12 cellular contexts compared by ENCODE assay signal in the genomic region with DNA sequence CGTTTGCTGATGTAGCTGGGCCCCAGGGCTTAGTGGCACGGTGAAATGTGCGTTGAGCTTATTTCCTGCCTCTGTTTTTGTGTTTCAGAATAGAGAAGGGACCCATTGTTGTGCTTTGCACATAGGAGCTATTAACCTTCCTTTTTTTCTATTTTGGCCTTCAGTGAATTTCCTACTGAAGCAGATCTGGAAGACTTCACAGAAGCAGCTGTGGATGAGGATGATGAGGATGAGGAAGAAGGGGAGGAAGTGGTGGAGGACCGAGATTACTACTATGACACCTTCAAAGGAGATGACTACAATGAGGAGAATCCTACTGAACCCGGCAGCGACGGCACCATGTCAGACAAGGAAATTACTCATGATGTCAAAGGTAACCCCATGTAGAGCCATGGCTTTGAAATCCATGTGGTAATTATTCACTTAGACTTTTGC. TPM values are rescaled to one million over a fixed set of nuclear protein-coding genes. Genes with fewer than 3 reads are reported as not detected.
DNase-seq lines count a peak whose midpoint lies in the region; ATAC-seq, FAIRE-seq and TF ChIP-seq lines count a peak whose summit lies in the region.
"Had no signal": no experiment of that assay in that cellular context is flagged by ENCODE, and none has a peak within 500 bp of the region (broad histone marks: within the 10 kb centered on the region; RNA-seq: fewer than 3 reads in every experiment).

No MANE protein-coding gene starts in this region.

- CTCF ChIA-PET in CD4-positive, alpha-beta memory T cell (lab: Charles Lee; ENCODE audit: partially characterized antibody): interaction anchor here (0.7 to 3.1 kb wide), 5 partner anchors 9 to 337 kb away, joined by 3 to 26 read pairs (median 3); no protein-coding TSS in a partner anchor
- CTCF ChIA-PET in OCI-LY7 (lab: Charles Lee; ENCODE audit: unreplicated experiment): interaction anchor here (1.1 kb wide), 1 partner anchor 24 kb away, joined by 3 read pairs; no protein-coding TSS in a partner anchor
- CTCF ChIA-PET in mammary epithelial cell (lab: Charles Lee; ENCODE audit: low non-redundant PET): no interaction called here

- no peak overlapping the region for H2AFZ ChIP-seq in OCI-LY7 (ENCODE audit: low read length)
- H2AFZ ChIP-seq in mammary epithelial cell (ENCODE audit: low read depth, low read length): no peak overlapping the region

- TF ChIP-seq POLR2A in H54 (IDR thresholded peaks at IDR 0.05; ENCODE audit: low read depth, low read length): no peak

- peaks cover 28 to 30% of the 10 kb centered on the region in 2 donors for H3K36me3 Mint-ChIP-seq in CD4-positive, alpha-beta memory T cell

- H3K4me1 Mint-ChIP-seq in CD4-positive, alpha-beta memory T cell: peaks cover 31 to 45% (median 39%) of the 10 kb centered on the region in 4 donors

- H3K27me3 Mint-ChIP-seq in CD4-positive, alpha-beta memory T cell: no peaks in the 10 kb centered on the region

- peaks cover 0 to 1% (median 0%) of the 10 kb centered on the region in 8 donors for H3K9me3 Mint-ChIP-seq in CD4-positive, alpha-beta memory T cell
- H3K9me3 Mint-ChIP-seq: activated T-helper 2 cell treated with anti-CD3 and anti-CD28 coated beads, Interferon-gamma antibody, Interleukin-2, Interleukin-4, amounts not matched to agents 10 μg/mL and 5 μg/mL and 100 μg/mL, durations not matched to agents 14 hours and 24 hours and 36 hours had no signal

- no peaks in the 10 kb centered on the region for H3K9me3 ChIP-seq in CD4-positive, alpha-beta memory T cell (ENCODE audit: control insufficient read depth in 1 of 2, low read length in 2 of 2)
- H3K9me3 ChIP-seq in OCI-LY7 (ENCODE audit: low read length) (no peaks in the 10 kb centered on the region), mammary epithelial cell (replicated peaks; ENCODE audit: insufficient read depth, low read length) (no peaks in the 10 kb centered on the region)

- H3K27ac ChIP-seq in CD4-positive, alpha-beta memory T cell (ENCODE audit: low read depth, low read length): no peak overlapping the region
- peak overlapping the region; percentile 51 for H3K27ac ChIP-seq in OCI-LY7 (ENCODE audit: low read depth, low read length, poor library complexity, severe bottlenecking)
- H3K27ac ChIP-seq in mammary epithelial cell (ENCODE audit: insufficient read depth, low read depth, low read length): no peak overlapping the region

- no peak overlapping the region for H3K4me3 ChIP-seq in CD4-positive, alpha-beta memory T cell (ENCODE audit: low read length in 2 of 2)
- H3K4me3 ChIP-seq in OCI-LY7 (ENCODE audit: low read depth, low read length, poor library complexity, severe bottlenecking) (no peak overlapping the region), mammary epithelial cell (replicated peaks in 1 of 3; ENCODE audit: insufficient read depth in 1 of 3, low read depth in 2 of 3, low read length in 3 of 3) (no peak overlapping the region)
- H3K4me3 ChIP-seq: skin epidermis had no signal

- H3K27ac Mint-ChIP-seq in CD4-positive, alpha-beta memory T cell: peak overlapping the region in 2 of 7 donors; percentile 8 to 36

- H3K27me3 ChIP-seq in CD4-positive, alpha-beta memory T cell (ENCODE audit: insufficient read depth, low read length): no peaks in the 10 kb centered on the region
- no peaks in the 10 kb centered on the region for H3K27me3 ChIP-seq in mammary epithelial cell (ENCODE audit: insufficient read depth, low read length)

- WGBS in mammary epithelial cell (ENCODE audit: low coverage, missing lambda C conversion rate): 57% methylated on average over 7 of the region's 7 CpGs

- no peak overlapping the region for H3K9ac ChIP-seq in mammary epithelial cell (ENCODE audit: insufficient read depth, low read length)

- peaks cover 40% of the 10 kb centered on the region for H3K4me1 ChIP-seq in CD4-positive, alpha-beta memory T cell (ENCODE audit: insufficient read depth, low read length)
- peaks cover 55% of the 10 kb centered on the region for H3K4me1 ChIP-seq in OCI-LY7 (ENCODE audit: insufficient read depth, low read length, poor library complexity, severe bottlenecking)
- H3K4me1 ChIP-seq in mammary epithelial cell (ENCODE audit: insufficient read depth, low read length): peaks cover 40% of the 10 kb centered on the region

- dilution Hi-C loops in mammary epithelial cell (cut with HindIII; ENCODE audit: low sequenced_read_pairs): no loop called here

- DNase-seq in CD4-positive, alpha-beta memory T cell: no peak
- DNase-seq in OCI-LY7 (ENCODE audit: low spot score) (peak; percentile 41), mammary epithelial cell (peak; percentile 12), sciatic nerve (ENCODE audit: low spot score) (no peak), RCC 7860 (ENCODE audit: low spot score) (no peak), H54 (ENCODE audit: insufficient read length, low spot score) (no peak)
- DNase-seq: NCI-H1105 treated with DMSO at 0.1 percent for 48 hours, NCI-H774 had no signal

- TF ChIP-seq CTCF in OCI-LY7 (conservative IDR thresholded peaks at IDR 0.05; ENCODE audit: low read length) (no peak), mammary epithelial cell (conservative IDR thresholded peaks at IDR 0.05 in 1 of 2, IDR thresholded peaks at IDR 0.05 in 1 of 2; ENCODE audit: extremely low read depth in 1 of 2, insufficient read depth in 1 of 2, low read depth in 1 of 2, low read length in 2 of 2) (no peak)

- no peaks in the 10 kb centered on the region for H3K36me3 ChIP-seq in CD4-positive, alpha-beta memory T cell (ENCODE audit: insufficient read depth, low read length)
- peaks cover 83% of the 10 kb centered on the region for H3K36me3 ChIP-seq in OCI-LY7 (ENCODE audit: insufficient read depth, low read length)
- H3K36me3 ChIP-seq in mammary epithelial cell (ENCODE audit: insufficient read depth, low read length): peaks cover 31% of the 10 kb centered on the region

- H3K4me3 Mint-ChIP-seq in CD4-positive, alpha-beta memory T cell: peak overlapping the region in 5 of 8 donors; percentile 3 to 34 (median 6)

- H3K4me2 ChIP-seq in OCI-LY7 (ENCODE audit: low read length): peak overlapping the region; percentile 47
- no peak overlapping the region for H3K4me2 ChIP-seq in mammary epithelial cell (ENCODE audit: insufficient read depth, low read depth, low read length)

- BruUV-seq in OCI-LY7 (replicated peaks; lab: Mats Ljungman, UMichigan) (no TSS peak), mammary epithelial cell (replicated peaks; lab: Mats Ljungman, UMichigan) (no TSS peak)

- FAIRE-seq in RCC 7860 (lab: Jason Lieb, UNC): no peak
- FAIRE-seq in H54 (lab: Jason Lieb, UNC): no peak

- peaks cover 35% of the 10 kb centered on the region for H3K79me2 ChIP-seq in OCI-LY7 (ENCODE audit: insufficient read depth, low read depth, low read length)
- H3K79me2 ChIP-seq in mammary epithelial cell (ENCODE audit: insufficient read depth, low read length): peaks cover 52% of the 10 kb centered on the region

- H4K20me1 ChIP-seq in OCI-LY7 (ENCODE audit: insufficient read depth, low read length) (no peaks in the 10 kb centered on the region), mammary epithelial cell (ENCODE audit: insufficient read depth, low read length) (no peaks in the 10 kb centered on the region)

- intact Hi-C loops in CD4-positive, alpha-beta memory T cell (cut with micrococcal nuclease): no loop called here
- intact Hi-C loops in OCI-LY7 (cut with micrococcal nuclease; ENCODE audit: unreplicated experiment): no loop called here
- intact Hi-C loops in mammary epithelial cell (cut with micrococcal nuclease): no loop called here
- intact Hi-C loops in sciatic nerve (cut with DNase I): no loop called here

- in situ Hi-C loops in mammary epithelial cell (cut with MboI; ENCODE audit: low sequenced_read_pairs in 2 of 2): no loop called here

- ATAC-seq in sciatic nerve (peak; percentile 40), GM18873 (IDR thresholded peaks at IDR 0.05; ENCODE audit: low FRiP score, unreplicated experiment) (no peak), HG02981 (IDR thresholded peaks at IDR 0.05; ENCODE audit: unreplicated experiment) (no peak)

- POLR2A ChIA-PET in CD4-positive, alpha-beta memory T cell (lab: Charles Lee; ENCODE audit: partially characterized antibody): interaction anchor here (1.7 kb wide), 1 partner anchor 119 kb away, joined by 7 read pairs; a partner anchor contains a TSS
- POLR2A ChIA-PET in OCI-LY7 (lab: Charles Lee): interaction anchor here (0.6 to 6.0 kb wide), 13 partner anchors 9 to 200 kb away, joined by 3 to 43 read pairs (median 3); no protein-coding TSS in a partner anchor

- no peaks in the 10 kb centered on the region for H3K9me2 ChIP-seq in OCI-LY7 (ENCODE audit: insufficient read depth, low read length)

RNA-seq across cellular contexts. Expression of a gene that starts 37.4 kb away (rescaled TPM):
- under 1 TPM; 0.72 to 0.79 TPM for total RNA-seq in CD4-positive, alpha-beta memory T cell
- under 1 TPM in 1 of 2 donors, not detected in 1; 0.47 TPM for polyA plus RNA-seq in CD4-positive, alpha-beta memory T cell
- total RNA-seq in OCI-LY7 (2014; rRNA removed; shearing (Covaris generic)): 110 and 135 TPM in 2 replicates
- total RNA-seq in OCI-LY7 (2022) (98.0 and 109 TPM in 2 replicates), mammary epithelial cell (10 to 100 TPM; 83.9 to 87.0 TPM), sciatic nerve (2.8 TPM)
- polyA plus RNA-seq in mammary epithelial cell: 72.9 TPM
- 59.8 TPM for polyA minus RNA-seq in mammary epithelial cell

RNA-seq across cellular contexts. Expression of a gene that starts 52.5 kb away (rescaled TPM):
- 10 to 100 TPM; 58.7 to 65.3 TPM for total RNA-seq in CD4-positive, alpha-beta memory T cell
- polyA plus RNA-seq in CD4-positive, alpha-beta memory T cell: 10 to 100 TPM; 33.0 to 42.0 TPM
- 144 and 147 TPM in 2 replicates for total RNA-seq in OCI-LY7 (2014; rRNA removed; shearing (Covaris generic))
- total RNA-seq in OCI-LY7 (2022) (279 and 284 TPM in 2 replicates), mammary epithelial cell (100 to 1,000 TPM; 348 to 450 TPM), sciatic nerve (222 TPM)
- 319 TPM for polyA plus RNA-seq in mammary epithelial cell
- polyA minus RNA-seq in mammary epithelial cell: 177 TPM

Comparison
In these comparisons a context has a peak if more than half of its experiments do, and no peak if none do; other contexts are left out.
1. DNase-seq: peak in OCI-LY7 (single experiment) and mammary epithelial cell (single experiment); none in CD4-positive, alpha-beta memory T cell (0 of 5), sciatic nerve (single experiment), RCC 7860 (single experiment) and H54 (single experiment).
2. RNA of a gene that starts 37.4 kb away (total RNA-seq): 98.0 to 135 TPM in OCI-LY7 and 83.9 to 87.0 TPM in mammary epithelial cell; 2.8 TPM in sciatic nerve (single experiment) and 0.72 to 0.79 TPM in CD4-positive, alpha-beta memory T cell; every median in the first group is over 10 times any median in the second.